ENCODE assay signal across 8 cellular contexts in genomic region chr5:172983542-172984243, GRCh38. TPM values are rescaled to one million over a fixed set of nuclear protein-coding genes. Genes with fewer than 3 reads are reported as not detected.
DNase-seq lines count a peak whose midpoint lies in the region; ATAC-seq and TF ChIP-seq lines count a peak whose summit lies in the region.

TSS of gene ATP6V0E1 (plus strand) at chr5:172983771. CDS start at chr5:172983861, 90 bp downstream.

- no peaks in the 10 kb centered on the region for H3K9me3 Mint-ChIP-seq in activated naive CD4-positive, alpha-beta T cell treated with anti-CD3 and anti-CD28 coated beads, Interleukin-2, amount 50 U/mL, for 72 hours

- DNase-seq in GM10248 (ENCODE audit: extremely low spot score) (peak; percentile 96), NCI-H1092 (lab: John Stamatoyannopoulos, UW) (peak; percentile 67), SKM-1 (lab: John Stamatoyannopoulos, UW; ENCODE audit: unreplicated experiment) (peak; percentile 83), glomerular endothelial cell (ENCODE audit: extremely low read depth, low read depth, low spot score) (no peak), omental fat pad (ENCODE audit: low spot score) (peak; percentile 91)
- DNase-seq in activated naive CD4-positive, alpha-beta T cell treated with anti-CD3 and anti-CD28 coated beads, Interleukin-2, amount 50 U/mL, for 72 hours (ENCODE audit: low spot score in 2 of 2) = peak; percentile 98 to 99

- POLR2A ChIA-PET in GM10248 (lab: Yijun Ruan, JAX) = interaction anchor here (0.5 to 1.8 kb wide), 10 partner anchors 12 to 715 kb away, joined by 3 to 7 read pairs (median 4); partner anchors contain the start of gene RPL26L1

- no peak for TF ChIP-seq CTCF in GM10248 (IDR thresholded peaks at IDR 0.05; ENCODE audit: control extremely low read depth, extremely low read depth, low read depth, missing control alignments)
- TF ChIP-seq CTCF in omental fat pad (IDR thresholded peaks at IDR 0.05) = no peak

- H3K36me3 Mint-ChIP-seq in activated naive CD4-positive, alpha-beta T cell treated with anti-CD3 and anti-CD28 coated beads, Interleukin-2, amount 50 U/mL, for 72 hours = peaks cover 16 to 29% of the 10 kb centered on the region in 2 donors

- peak; percentile 87 for ATAC-seq in HG02588 (IDR thresholded peaks at IDR 0.05; ENCODE audit: unreplicated experiment)
- ATAC-seq in activated naive CD4-positive, alpha-beta T cell treated with anti-CD3 and anti-CD28 coated beads, Interleukin-2, amount 50 U/mL, for 72 hours = peak; percentile 89 to 95
- peak; percentile 93 for ATAC-seq in omental fat pad (ENCODE audit: low FRiP score)

- H3K27ac Mint-ChIP-seq in activated naive CD4-positive, alpha-beta T cell treated with anti-CD3 and anti-CD28 coated beads, Interleukin-2, amount 50 U/mL, for 72 hours = peak within 1 kb of the TSS; percentile 98 to 99

- peak within 1 kb of the TSS; percentile 91 for H3K27ac ChIP-seq in temporal lobe (ENCODE audit: low read depth, low read length)

- CTCF ChIA-PET in GM10248 (lab: Yijun Ruan, JAX) = interaction anchor here (1.0 to 2.5 kb wide), 24 partner anchors 7 to 589 kb away, joined by 3 to 11 read pairs (median 4); partner anchors contain the start of genes BNIP1, RPL26L1 and STC2

RNA-seq across cellular contexts. Expression of gene ATP6V0E1, which starts in this region (rescaled TPM):
- total RNA-seq in activated naive CD4-positive, alpha-beta T cell treated with anti-CD3 and anti-CD28 coated beads, Interleukin-2, amount 50 U/mL, for 72 hours = 10 to 100 TPM; 84.7 to 88.3 TPM
- total RNA-seq in glomerular endothelial cell = 200 and 285 TPM in 2 replicates
- total RNA-seq in omental fat pad = 100 to 1,000 TPM; 174 to 267 (median 238) TPM
- 21.4 TPM for total RNA-seq in temporal lobe
